20 cellular contexts compared by ENCODE assay signal in the genomic region with DNA sequence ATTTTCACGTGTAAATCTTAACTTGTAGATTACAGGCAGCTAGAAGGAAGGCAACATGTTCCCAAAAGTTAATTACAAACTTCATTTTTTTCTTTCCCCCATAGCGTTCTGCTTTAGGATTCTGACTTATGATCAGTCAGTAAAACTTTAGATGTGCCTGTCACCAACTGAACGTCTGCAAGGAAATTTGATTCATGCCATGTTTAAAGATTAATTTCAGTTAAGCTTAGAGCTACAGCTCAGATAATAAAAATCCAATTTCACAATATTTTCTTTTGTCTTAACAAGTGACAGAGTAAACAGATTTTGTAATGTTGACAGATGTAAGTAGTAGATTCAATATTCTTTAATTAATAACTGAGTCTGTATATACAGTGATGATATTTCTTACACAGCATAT.
"Had no signal": no experiment of that assay in that cellular context is flagged by ENCODE, and none has a peak within 500 bp of the region (broad histone marks: within the 10 kb centered on the region; RNA-seq: fewer than 3 reads in every experiment).

No MANE protein-coding gene starts in this region.

- H3K27ac ChIP-seq: neutrophil, upper lobe of right lung had no signal

- H3K4me3 ChIP-seq: upper lobe of right lung had no signal

- FAIRE-seq: frontal cortex, TTC549 had no signal

- DNase-seq: activated B cell treated with CpG ODN at 0.5 μM for 24 hours; activated CD4-positive, alpha-beta memory T cell treated with anti-CD3 and anti-CD28 coated beads, Interleukin-2, amount 10 ng/mL, durations not matched to agents 7 days and 5 days; activated CD4-positive, alpha-beta T cell treated with anti-CD3 and anti-CD28 coated beads for 48 hours; activated CD8-positive, alpha-beta memory T cell treated with anti-CD3 and anti-CD28 coated beads, Interleukin-2, amount 10 ng/mL, durations not matched to agents 7 days and 5 days; activated naive CD4-positive, alpha-beta T cell; activated naive CD8-positive, alpha-beta T cell treated with anti-CD3 and anti-CD28 coated beads for 36 hours; amygdala; endodermal cell; head of caudate nucleus; kidney; mesenchymal stem cell; stimulated activated CD4-positive, alpha-beta T cell treated with anti-CD3 and anti-CD28 coated beads, Interleukin-12 subunit alpha, Interleukin-12 subunit beta, amount 100 ng/mL, for 4 hours; stimulated activated CD4-positive, alpha-beta T cell treated with anti-CD3 and anti-CD28 coated beads, Interleukin-1b, Interleukin-23, amount 100 ng/mL, for 48 hours; stimulated activated CD8-positive, alpha-beta memory T cell treated with anti-CD3 and anti-CD28 coated beads, Interleukin-4, amount 100 ng/mL, for 48 hours; stimulated activated naive CD4-positive, alpha-beta T cell; upper lobe of right lung had no signal

- H3K9me3 ChIP-seq: neutrophil had no signal

- H3K36me3 ChIP-seq: neutrophil, upper lobe of right lung had no signal

- H3K4me1 ChIP-seq: upper lobe of right lung had no signal

- ATAC-seq: activated CD8-positive, alpha-beta memory T cell treated with anti-CD3 and anti-CD28 coated beads, Interleukin-2, amount 10 ng/mL, durations not matched to agents 7 days and 5 days; natural killer cell treated with Interleukin-12 subunit alpha and Interleukin-12 subunit beta and Interleukin-15 and Interleukin-18, amount 100 ng/mL, for 72 hours; upper lobe of right lung had no signal
